ENCODE assay signal across 18 cellular contexts in the genomic region with DNA sequence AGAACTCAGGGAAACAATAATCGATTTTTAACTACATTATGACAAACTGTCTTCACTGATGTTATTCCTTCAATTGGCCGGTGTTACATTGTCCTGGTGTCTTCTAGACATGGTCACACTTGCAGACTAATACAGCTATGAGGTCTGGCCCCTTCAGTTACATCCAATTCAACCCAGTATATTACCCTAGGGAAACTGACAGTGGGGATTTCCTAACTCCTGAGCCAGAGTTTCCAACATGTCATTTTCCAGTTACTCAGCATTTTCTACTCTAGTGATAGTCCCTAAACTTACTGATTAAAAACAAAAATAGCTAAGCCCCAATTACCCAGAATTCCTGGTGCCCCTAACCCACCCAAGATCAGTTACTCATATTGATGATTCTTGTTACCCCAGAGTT. TPM values are rescaled to one million over a fixed set of nuclear protein-coding genes. Genes with fewer than 3 reads are reported as not detected.
DNase-seq lines count a peak whose midpoint lies in the region; ATAC-seq and TF ChIP-seq lines count a peak whose summit lies in the region.
"Had no signal": no experiment of that assay in that cellular context is flagged by ENCODE, and none has a peak within 500 bp of the region (broad histone marks: within the 10 kb centered on the region; RNA-seq: fewer than 3 reads in every experiment).

No MANE protein-coding gene starts in this region.

- H3K9me3 Mint-ChIP-seq in activated CD4-positive, alpha-beta T cell treated with anti-CD3 and anti-CD28 coated beads for 36 hours (ENCODE audit: low read depth) = peaks cover 3% of the 10 kb centered on the region
- peaks cover 0 to 16% of the 10 kb centered on the region in 2 donors for H3K9me3 Mint-ChIP-seq in activated naive CD4-positive, alpha-beta T cell treated with anti-CD3 and anti-CD28 coated beads, Interleukin-2, amount 50 U/mL, for 72 hours
- peaks cover 12% of the 10 kb centered on the region for H3K9me3 Mint-ChIP-seq in activated naive CD8-positive, alpha-beta T cell treated with anti-CD3 and anti-CD28 coated beads for 36 hours
- peaks cover 3 to 7% of the 10 kb centered on the region in 2 donors for H3K9me3 Mint-ChIP-seq in stimulated activated naive CD8-positive, alpha-beta T cell treated with anti-CD3 and anti-CD28 coated beads, Interleukin-15, amount 100 ng/mL, for 72 hours

- CTCF ChIA-PET in activated CD4-positive, alpha-beta T cell treated with anti-CD3 and anti-CD28 coated beads for 36 hours (lab: Charles Lee) = interaction anchor here (0.9 to 1.0 kb wide), 2 partner anchors 19 to 153 kb away, joined by 3 read pairs; no protein-coding TSS in a partner anchor

- H3K4me3 Mint-ChIP-seq in activated CD4-positive, alpha-beta T cell treated with anti-CD3 and anti-CD28 coated beads for 36 hours = no peak overlapping the region
- peak overlapping the region; percentile 11 for H3K4me3 Mint-ChIP-seq in activated naive CD8-positive, alpha-beta T cell treated with anti-CD3 and anti-CD28 coated beads for 36 hours
- H3K4me3 Mint-ChIP-seq in stimulated activated naive CD8-positive, alpha-beta T cell treated with anti-CD3 and anti-CD28 coated beads, Interleukin-15, amount 100 ng/mL, for 72 hours = peak overlapping the region; percentile 51 to 65

- H3K27me3 Mint-ChIP-seq in activated CD4-positive, alpha-beta T cell treated with anti-CD3 and anti-CD28 coated beads for 36 hours = no peaks in the 10 kb centered on the region
- no peaks in the 10 kb centered on the region for H3K27me3 Mint-ChIP-seq in activated naive CD8-positive, alpha-beta T cell treated with anti-CD3 and anti-CD28 coated beads for 36 hours
- no peaks in the 10 kb centered on the region for H3K27me3 Mint-ChIP-seq in stimulated activated naive CD8-positive, alpha-beta T cell treated with anti-CD3 and anti-CD28 coated beads, Interleukin-15, amount 100 ng/mL, for 72 hours
- H3K27me3 Mint-ChIP-seq: CD4-positive, alpha-beta memory T cell had no signal

- H3K4me1 Mint-ChIP-seq in activated CD4-positive, alpha-beta T cell treated with anti-CD3 and anti-CD28 coated beads for 36 hours = peaks cover 48% of the 10 kb centered on the region
- H3K4me1 Mint-ChIP-seq in activated naive CD8-positive, alpha-beta T cell treated with anti-CD3 and anti-CD28 coated beads for 36 hours = peaks cover 54% of the 10 kb centered on the region
- peaks cover 81% of the 10 kb centered on the region for H3K4me1 Mint-ChIP-seq in stimulated activated naive CD8-positive, alpha-beta T cell treated with anti-CD3 and anti-CD28 coated beads, Interleukin-15, amount 100 ng/mL, for 72 hours

- peak; percentile 66 for ATAC-seq in activated CD4-positive, alpha-beta T cell treated with anti-CD3 and anti-CD28 coated beads for 36 hours
- peak; percentile 51 to 57 for ATAC-seq in activated naive CD4-positive, alpha-beta T cell treated with anti-CD3 and anti-CD28 coated beads, Interleukin-2, amount 50 U/mL, for 72 hours
- ATAC-seq in stimulated activated naive CD8-positive, alpha-beta T cell treated with anti-CD3 and anti-CD28 coated beads, Interleukin-15, amount 100 ng/mL, for 72 hours = no peak

- peak overlapping the region; percentile 74 for H3K27ac Mint-ChIP-seq in activated CD4-positive, alpha-beta T cell treated with anti-CD3 and anti-CD28 coated beads for 36 hours
- peak overlapping the region; percentile 73 to 94 for H3K27ac Mint-ChIP-seq in activated naive CD4-positive, alpha-beta T cell treated with anti-CD3 and anti-CD28 coated beads, Interleukin-2, amount 50 U/mL, for 72 hours
- peak overlapping the region; percentile 93 for H3K27ac Mint-ChIP-seq in activated naive CD8-positive, alpha-beta T cell treated with anti-CD3 and anti-CD28 coated beads for 36 hours
- peak overlapping the region in 1 of 2 donors; percentile 94 for H3K27ac Mint-ChIP-seq in stimulated activated naive CD8-positive, alpha-beta T cell treated with anti-CD3 and anti-CD28 coated beads, Interleukin-15, amount 100 ng/mL, for 72 hours

- H3K36me3 Mint-ChIP-seq in activated CD4-positive, alpha-beta T cell treated with anti-CD3 and anti-CD28 coated beads for 36 hours (ENCODE audit: low read depth) = no peaks in the 10 kb centered on the region
- peaks cover 10 to 57% of the 10 kb centered on the region in 2 donors for H3K36me3 Mint-ChIP-seq in activated naive CD4-positive, alpha-beta T cell treated with anti-CD3 and anti-CD28 coated beads, Interleukin-2, amount 50 U/mL, for 72 hours
- peaks cover 26% of the 10 kb centered on the region for H3K36me3 Mint-ChIP-seq in activated naive CD8-positive, alpha-beta T cell treated with anti-CD3 and anti-CD28 coated beads for 36 hours

- in situ Hi-C loops in GM13977 (cut with MboI; ENCODE audit: low pct_unique_long_range_greater_than_20kb, low sequenced_read_pairs, unreplicated experiment) = no loop called here

- TF ChIP-seq CTCF in GM13977 (IDR thresholded peaks at IDR 0.05; ENCODE audit: extremely low read depth, insufficient read depth, missing control alignments) = no peak

- no peak for DNase-seq in activated CD4-positive, alpha-beta T cell treated with anti-CD3 and anti-CD28 coated beads for 36 hours
- DNase-seq in activated CD4-positive, alpha-beta T cell treated with anti-CD3 and anti-CD28 coated beads for 1 hour = no peak
- DNase-seq in activated naive CD4-positive, alpha-beta T cell treated with anti-CD3 and anti-CD28 coated beads, Interleukin-2, amount 50 U/mL, for 72 hours (ENCODE audit: low spot score in 2 of 2) = no peak
- DNase-seq in activated naive CD4-positive, alpha-beta T cell (lab: John Stamatoyannopoulos, UW) = no peak
- no peak for DNase-seq in activated naive CD8-positive, alpha-beta T cell treated with anti-CD3 and anti-CD28 coated beads for 36 hours
- no peak for DNase-seq in stimulated activated naive CD8-positive, alpha-beta T cell treated with anti-CD3 and anti-CD28 coated beads, Interleukin-15, amount 100 ng/mL, for 72 hours
- no peak for DNase-seq in hypothalamus (lab: John Stamatoyannopoulos, UW)
- no peak for DNase-seq in GM13977 (ENCODE audit: low spot score)
- DNase-seq: CD4-positive, alpha-beta memory T cell; DMS79; H7; NCI-H1092; NCI-H146; NCI-H2081; NCI-H510A had no signal

- POLR2A ChIA-PET in activated CD4-positive, alpha-beta T cell treated with anti-CD3 and anti-CD28 coated beads for 36 hours (lab: Charles Lee) = interaction anchor here (0.7 kb wide), 1 partner anchor 19 kb away, joined by 4 read pairs; no protein-coding TSS in a partner anchor

- intact Hi-C loops in activated CD4-positive, alpha-beta T cell treated with anti-CD3 and anti-CD28 coated beads for 36 hours (cut with DNase I, micrococcal nuclease) = loop anchor here (1.0 kb wide), 2 partner anchors 19 to 37 kb away; no protein-coding TSS in a partner anchor

RNA-seq across cellular contexts. Expression of a gene that starts 21.1 kb away (rescaled TPM):
- total RNA-seq in activated CD4-positive, alpha-beta T cell treated with anti-CD3 and anti-CD28 coated beads for 36 hours = 100 to 1,000 TPM; 193 to 225 TPM
- 10 to 100 TPM; 53.0 to 69.4 TPM for total RNA-seq in activated naive CD4-positive, alpha-beta T cell treated with anti-CD3 and anti-CD28 coated beads, Interleukin-2, amount 50 U/mL, for 72 hours
- 10 to 100 TPM; 39.0 to 39.7 TPM for total RNA-seq in activated naive CD8-positive, alpha-beta T cell treated with anti-CD3 and anti-CD28 coated beads for 36 hours
- total RNA-seq: A172, G401, H7, MCF 10A had no signal
